33 cellular contexts compared by ENCODE assay signal in genomic region chr2:176503760-176504159, GRCh38.
"Had no signal": no experiment of that assay in that cellular context is flagged by ENCODE, and none has a peak within 500 bp of the region (broad histone marks: within the 10 kb centered on the region; RNA-seq: fewer than 3 reads in every experiment).

No MANE protein-coding gene starts in this region.

- H3K9me3 ChIP-seq: SJCRH30 had no signal

- H3K27ac ChIP-seq: brain microvascular endothelial cell, SJCRH30, SK-N-MC, WERI-Rb-1 had no signal

- ATAC-seq: activated CD8-positive, alpha-beta memory T cell treated with anti-CD3 and anti-CD28 coated beads, Interleukin-2, amount 10 ng/mL, durations not matched to agents 7 days and 5 days; activated T-cell treated with anti-CD3 and anti-CD28 coated beads, Interleukin-2, amount 50 U/mL, for 72 hours; activated T-helper 17 cell treated with anti-CD3 and anti-CD28 coated beads, Interleukin-2, amount 50 U/mL, for 72 hours had no signal

- H3K36me3 Mint-ChIP-seq: activated CD8-positive, alpha-beta memory T cell treated with anti-CD3 and anti-CD28 coated beads, Interleukin-2, amount 10 ng/mL, durations not matched to agents 7 days and 5 days; activated naive CD8-positive, alpha-beta T cell treated with anti-CD3 and anti-CD28 coated beads for 36 hours had no signal

- H3K9me3 Mint-ChIP-seq: activated CD4-positive, alpha-beta memory T cell treated with anti-CD3 and anti-CD28 coated beads, Interleukin-2, amount 10 ng/mL, durations not matched to agents 7 days and 5 days; activated naive CD8-positive, alpha-beta T cell treated with anti-CD3 and anti-CD28 coated beads for 36 hours; activated T-cell treated with anti-CD3 and anti-CD28 coated beads, Interleukin-2, amount 50 U/mL, for 72 hours; activated T-helper 17 cell treated with anti-CD3 and anti-CD28 coated beads, Interleukin-2, amount 50 U/mL, for 72 hours had no signal

- H3K27ac Mint-ChIP-seq: activated CD4-positive, alpha-beta memory T cell treated with anti-CD3 and anti-CD28 coated beads, Interleukin-2, amount 10 ng/mL, durations not matched to agents 7 days and 5 days; activated CD8-positive, alpha-beta memory T cell treated with anti-CD3 and anti-CD28 coated beads, Interleukin-2, amount 10 ng/mL, durations not matched to agents 7 days and 5 days; activated naive CD8-positive, alpha-beta T cell treated with anti-CD3 and anti-CD28 coated beads for 36 hours; activated T-cell treated with anti-CD3 and anti-CD28 coated beads, Interleukin-2, amount 50 U/mL, for 72 hours; activated T-helper 17 cell treated with anti-CD3 and anti-CD28 coated beads, Interleukin-2, amount 50 U/mL, for 72 hours had no signal

- DNase-seq: activated CD4-positive, alpha-beta memory T cell treated with anti-CD3 and anti-CD28 coated beads, Interleukin-2, amount 10 ng/mL, durations not matched to agents 7 days and 5 days; activated CD4-positive, alpha-beta T cell treated with anti-CD3 and anti-CD28 coated beads for 1 hour; activated CD4-positive, alpha-beta T cell treated with anti-CD3 and anti-CD28 coated beads for 48 hours; activated CD4-positive, CD25-positive, alpha-beta regulatory T cell; activated CD8-positive, alpha-beta memory T cell treated with anti-CD3 and anti-CD28 coated beads for 24 hours; activated CD8-positive, alpha-beta memory T cell treated with anti-CD3 and anti-CD28 coated beads, Interleukin-2, amount 10 ng/mL, durations not matched to agents 7 days and 5 days; activated CD8-positive, alpha-beta memory T cell treated with anti-CD3 and anti-CD28 coated beads, Interleukin-2, amount 50 U/mL, for 48 hours; activated effector memory CD4-positive, alpha-beta T cell treated with anti-CD3 and anti-CD28 coated beads, Interleukin-2, amount 50 U/mL, for 16 hours; activated naive CD4-positive, alpha-beta T cell; activated naive CD4-positive, alpha-beta T cell treated with anti-CD3 and anti-CD28 coated beads, Interleukin-2, amount 50 U/mL, for 16 hours; activated naive CD8-positive, alpha-beta T cell treated with anti-CD3 and anti-CD28 coated beads for 36 hours; activated T-cell treated with anti-CD3 and anti-CD28 coated beads, Interleukin-2, amount 50 U/mL, for 72 hours; amniotic stem cell; aorta; brain microvascular endothelial cell; central memory CD4-positive, alpha-beta T cell; MM.1S; MV-4-11; NCI-H1092; NCI-H1436 treated with DMSO at 0.1 percent for 48 hours; NCI-H1694 treated with DMSO at 0.1 percent for 48 hours; NCI-H2029; NCI-H345; NCI-H510A; NCI-H526; NCI-H748 treated with DMSO at 0.1 percent for 48 hours; NK-92 treated with Interleukin-12 subunit alpha and Interleukin-12 subunit beta, amount 100 ng/mL, for 24 hours; SHP77; SJCRH30; T1000; WERI-Rb-1 had no signal

- H3K4me3 ChIP-seq: SJCRH30, SK-N-MC had no signal

- H3K4me1 Mint-ChIP-seq: activated T-helper 17 cell treated with anti-CD3 and anti-CD28 coated beads, Interleukin-2, amount 50 U/mL, for 72 hours had no signal

- H3K4me1 ChIP-seq: SJCRH30 had no signal

- H3K4me3 Mint-ChIP-seq: activated CD4-positive, alpha-beta memory T cell treated with anti-CD3 and anti-CD28 coated beads, Interleukin-2, amount 10 ng/mL, durations not matched to agents 7 days and 5 days; activated CD8-positive, alpha-beta memory T cell treated with anti-CD3 and anti-CD28 coated beads, Interleukin-2, amount 10 ng/mL, durations not matched to agents 7 days and 5 days; activated naive CD8-positive, alpha-beta T cell treated with anti-CD3 and anti-CD28 coated beads for 36 hours; activated T-cell treated with anti-CD3 and anti-CD28 coated beads, Interleukin-2, amount 50 U/mL, for 72 hours; activated T-helper 17 cell treated with anti-CD3 and anti-CD28 coated beads, Interleukin-2, amount 50 U/mL, for 72 hours had no signal

- H3K27me3 ChIP-seq: brain microvascular endothelial cell, SJCRH30 had no signal

- H3K36me3 ChIP-seq: brain microvascular endothelial cell, SJCRH30, WERI-Rb-1 had no signal
